In the genomic region with DNA sequence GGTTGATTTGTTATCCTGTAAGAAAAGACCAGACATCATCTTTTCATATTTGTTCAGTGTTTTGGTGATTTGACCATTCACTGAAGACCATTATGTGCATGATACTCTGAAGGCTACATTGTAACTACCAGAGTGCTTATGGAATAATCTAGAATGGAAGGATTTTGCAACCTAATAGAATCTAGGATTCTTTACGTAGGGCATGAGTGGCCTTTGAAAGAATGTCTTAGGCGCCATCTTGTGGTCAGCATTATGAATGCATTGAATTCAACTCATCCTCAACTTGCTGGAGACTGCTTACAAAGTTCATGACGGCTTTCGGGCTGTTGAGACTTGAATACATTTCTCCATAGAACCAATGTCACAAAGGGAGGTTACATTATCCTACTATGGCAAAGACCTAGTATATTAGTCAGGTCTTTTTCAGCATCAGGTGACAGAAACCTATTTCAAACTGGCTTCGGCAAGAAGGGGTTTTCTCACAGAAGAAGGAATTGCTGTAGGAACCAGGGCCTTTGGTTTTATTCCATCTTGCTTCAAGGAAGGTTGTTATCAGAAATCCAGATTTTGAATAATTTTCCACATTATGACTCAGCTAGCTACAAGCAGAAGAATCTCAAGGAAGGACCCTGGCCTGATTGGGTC, we compare ENCODE assay signal across 9 cellular contexts.
A peak's percentile ranks its signal among the peaks of the same experiment; 100 is the strongest.
DNase-seq lines count a peak whose midpoint lies in the region; FAIRE-seq and TF ChIP-seq lines count a peak whose summit lies in the region.
"Had no signal": no experiment of that assay in that cellular context is flagged by ENCODE, and none has a peak within 500 bp of the region (broad histone marks: within the 10 kb centered on the region; RNA-seq: fewer than 3 reads in every experiment).

No MANE protein-coding gene starts in this region.

- H3K4me3 ChIP-seq in kidney (ENCODE audit: low read length in 2 of 2) = no peak overlapping the region
- H3K4me3 ChIP-seq: BLaER1 treated with 17β-estradiol and CSF1 and Interleukin-3, amounts not matched to agents 10 nM and 100 nM had no signal

- no peaks in the 10 kb centered on the region for H3K36me3 Mint-ChIP-seq in HFFc6 (ENCODE audit: low read depth)

- H3K27ac Mint-ChIP-seq in HFFc6 = no peak overlapping the region

- H3K4me1 ChIP-seq in kidney (ENCODE audit: control insufficient read depth in 1 of 2, insufficient read depth in 1 of 2, low read depth in 1 of 2, low read length in 2 of 2) = no peaks in the 10 kb centered on the region

- no peak overlapping the region for H3K4me3 Mint-ChIP-seq in HFFc6

- no peak overlapping the region for H3K9ac ChIP-seq in kidney (ENCODE audit: low read length in 2 of 2)
- H3K9ac ChIP-seq: BLaER1 treated with 17β-estradiol and CSF1 and Interleukin-3, amounts not matched to agents 10 nM and 100 nM had no signal

- FAIRE-seq in kidney (lab: Jason Lieb, UNC) = peak; percentile 96

- H3K36me3 ChIP-seq in kidney (ENCODE audit: control insufficient read depth in 1 of 2, insufficient read depth in 2 of 2, low read length in 2 of 2) = no peaks in the 10 kb centered on the region
- H3K36me3 ChIP-seq: BLaER1 treated with 17β-estradiol and CSF1 and Interleukin-3, amounts not matched to agents 10 nM and 100 nM had no signal

- H3K27me3 Mint-ChIP-seq in HFFc6 (ENCODE audit: insufficient read depth) = peaks cover 10% of the 10 kb centered on the region

- H3K4me1 Mint-ChIP-seq in HFFc6 (ENCODE audit: low read depth) = peaks cover 5% of the 10 kb centered on the region

- no peak overlapping the region for H3K27ac ChIP-seq in kidney (ENCODE audit: low read depth in 2 of 2, low read length in 2 of 2)
- H3K27ac ChIP-seq: BLaER1 treated with 17β-estradiol and CSF1 and Interleukin-3, amounts not matched to agents 10 nM and 100 nM had no signal

- no peaks in the 10 kb centered on the region for H3K9me3 Mint-ChIP-seq in HFFc6

- H3K9me3 ChIP-seq in kidney (ENCODE audit: control insufficient read depth in 1 of 2, low read length in 2 of 2) = no peaks in the 10 kb centered on the region

- TF ChIP-seq CTCF in HFFc6 (IDR thresholded peaks at IDR 0.05) = peak; percentile 93
- peak; percentile 85 for TF ChIP-seq CTCF in kidney (IDR thresholded peaks at IDR 0.05; ENCODE audit: borderline replicate concordance, extremely low read depth, insufficient read depth)

- peak; percentile 1 for DNase-seq in NCI-H146 (lab: John Stamatoyannopoulos, UW)
- DNase-seq in NCI-H146 treated with DMSO at 0.1 percent for 48 hours (lab: John Stamatoyannopoulos, UW; ENCODE audit: unreplicated experiment) = no peak
- peak; percentile 68 for DNase-seq in HFFc6
- peak; percentile 77 for DNase-seq in NCI-H1694 (lab: John Stamatoyannopoulos, UW)
- DNase-seq in T-helper 9 cell = peak; percentile 39
- peak; percentile 56 for DNase-seq in central memory CD4-positive, alpha-beta T cell
- no peak for DNase-seq in kidney
- peak; percentile 10 to 20 for DNase-seq in stimulated activated CD4-positive, alpha-beta T cell treated with anti-CD3 and anti-CD28 coated beads, Interleukin-4, amount 100 ng/mL, for 4 hours

- intact Hi-C loops in kidney (cut with DNase I) = loop anchor here (5.0 to 10.0 kb wide), 2 partner anchors 133 to 865 kb away; no protein-coding TSS in a partner anchor

Comparison
In these comparisons a context has a peak if more than half of its experiments do, and no peak if none do; other contexts are left out.
1. DNase-seq: peak in NCI-H146 (single experiment), HFFc6 (single experiment), NCI-H1694 (single experiment), T-helper 9 cell (single experiment), central memory CD4-positive, alpha-beta T cell (single experiment) and stimulated activated CD4-positive, alpha-beta T cell treated with anti-CD3 and anti-CD28 coated beads, Interleukin-4, amount 100 ng/mL, for 4 hours (2 of 2); none in NCI-H146 treated with DMSO at 0.1 percent for 48 hours (single experiment) and kidney (single experiment).